In genomic region chr11:46827995-46828394, GRCh38 we compare ENCODE assay signal across 16 cellular contexts. TPM values are rescaled to one million over a fixed set of nuclear protein-coding genes. Genes with fewer than 3 reads are reported as not detected.
A peak's percentile ranks its signal among the peaks of the same experiment; 100 is the strongest.
DNase-seq lines count a peak whose midpoint lies in the region; ATAC-seq, FAIRE-seq and TF ChIP-seq lines count a peak whose summit lies in the region.
"Had no signal": no experiment of that assay in that cellular context is flagged by ENCODE, and none has a peak within 500 bp of the region (broad histone marks: within the 10 kb centered on the region; RNA-seq: fewer than 3 reads in every experiment).

No MANE protein-coding gene starts in this region.

- no peaks in the 10 kb centered on the region for H3K9me3 Mint-ChIP-seq in CD8-positive, alpha-beta T cell
- H3K9me3 Mint-ChIP-seq in endothelial cell (ENCODE audit: unreplicated experiment) = no peaks in the 10 kb centered on the region
- H3K9me3 Mint-ChIP-seq in nephron = no peaks in the 10 kb centered on the region
- H3K9me3 Mint-ChIP-seq in stimulated activated memory B cell treated with anti-CD40 and anti-IgM and Interleukin-4, amounts not matched to agents 10 μg/mL and 1 μg/mL and 100 μg/mL, for 72 hours = no peaks in the 10 kb centered on the region
- H3K9me3 Mint-ChIP-seq: activated CD4-positive, alpha-beta T cell treated with anti-CD3 and anti-CD28 coated beads, Interleukin-2, amount 10 ng/mL, durations not matched to agents 24 days and 14 days; activated T-cell treated with anti-CD3 and anti-CD28 coated beads, Interleukin-2, amount 50 U/mL, for 24 hours had no signal

- H3K4me1 Mint-ChIP-seq in CD8-positive, alpha-beta T cell (ENCODE audit: low read depth) = peaks cover 36% of the 10 kb centered on the region
- H3K4me1 Mint-ChIP-seq in endothelial cell (ENCODE audit: unreplicated experiment) (peaks cover 5% of the 10 kb centered on the region), nephron (peaks cover 31% of the 10 kb centered on the region)
- peaks cover 33% of the 10 kb centered on the region for H3K4me1 Mint-ChIP-seq in stimulated activated memory B cell treated with anti-CD40 and anti-IgM and Interleukin-4, amounts not matched to agents 10 μg/mL and 1 μg/mL and 100 μg/mL, for 72 hours

- CTCF ChIA-PET in CD8-positive, alpha-beta T cell (lab: Charles Lee) = interaction anchor here (1.6 kb wide), 1 partner anchor 18 kb away, joined by 4 read pairs; the partner anchor contains the start of gene CKAP5

- TF ChIP-seq CTCF in CD8-positive, alpha-beta T cell (IDR thresholded peaks at IDR 0.05) = no peak
- no peak for TF ChIP-seq CTCF in endothelial cell (IDR thresholded peaks at IDR 0.05; ENCODE audit: unreplicated experiment)
- TF ChIP-seq CTCF in nephron (IDR thresholded peaks at IDR 0.05; ENCODE audit: unreplicated experiment in 3 of 3) = no peak
- no peak for TF ChIP-seq CTCF in lower leg skin (IDR thresholded peaks at IDR 0.05)

- intact Hi-C loops in CD8-positive, alpha-beta T cell (cut with DNase I, micrococcal nuclease) = loop anchor here (5.0 to 10.0 kb wide), 3 partner anchors 126 to 327 kb away; partner anchors contain the start of genes ARHGAP1 (in 1 of the 2), ATG13 (in 1 of the 2), HARBI1 (in 1 of the 2) and ZNF408 (in 1 of the 2)
- intact Hi-C loops in lower leg skin (cut with DNase I; ENCODE audit: low total_unique reads) = no loop called here

- no peaks in the 10 kb centered on the region for H3K36me3 ChIP-seq in CD8-positive, alpha-beta T cell (ENCODE audit: insufficient read depth, low read length)
- H3K36me3 ChIP-seq: gastroesophageal sphincter, tibial artery had no signal

- WGBS in lower leg skin, 2 donors = 30 to 32% methylated on average over 1 of the region's 1 CpG

- peak overlapping the region; percentile 11 for H3K27ac Mint-ChIP-seq in CD8-positive, alpha-beta T cell
- H3K27ac Mint-ChIP-seq in endothelial cell (ENCODE audit: unreplicated experiment) (peak overlapping the region; percentile 52), nephron (peak overlapping the region; percentile 56 to 69 (median 58))
- no peak overlapping the region for H3K27ac Mint-ChIP-seq in stimulated activated memory B cell treated with anti-CD40 and anti-IgM and Interleukin-4, amounts not matched to agents 10 μg/mL and 1 μg/mL and 100 μg/mL, for 72 hours
- H3K27ac Mint-ChIP-seq: activated CD4-positive, alpha-beta T cell treated with anti-CD3 and anti-CD28 coated beads, Interleukin-2, amount 10 ng/mL, durations not matched to agents 24 days and 14 days; activated T-cell treated with anti-CD3 and anti-CD28 coated beads, Interleukin-2, amount 50 U/mL, for 24 hours had no signal

- TF ChIP-seq POLR2A in lower leg skin (IDR thresholded peaks at IDR 0.05) = no peak

- no peak overlapping the region for H3K27ac ChIP-seq in CD8-positive, alpha-beta T cell (ENCODE audit: low read depth, low read length)

- peak overlapping the region; percentile 84 for H3K4me3 Mint-ChIP-seq in CD8-positive, alpha-beta T cell
- H3K4me3 Mint-ChIP-seq in endothelial cell (ENCODE audit: unreplicated experiment) (no peak overlapping the region), nephron (peak overlapping the region; percentile 17 to 91 (median 84))
- H3K4me3 Mint-ChIP-seq in stimulated activated memory B cell treated with anti-CD40 and anti-IgM and Interleukin-4, amounts not matched to agents 10 μg/mL and 1 μg/mL and 100 μg/mL, for 72 hours = no peak overlapping the region
- H3K4me3 Mint-ChIP-seq: activated T-cell treated with anti-CD3 and anti-CD28 coated beads, Interleukin-2, amount 50 U/mL, for 24 hours had no signal

- H3K9me3 ChIP-seq in CD8-positive, alpha-beta T cell (ENCODE audit: low read length) = no peaks in the 10 kb centered on the region
- H3K9me3 ChIP-seq: gastroesophageal sphincter, MG63, tibial artery had no signal

- peaks cover 2% of the 10 kb centered on the region for H3K36me3 Mint-ChIP-seq in CD8-positive, alpha-beta T cell
- H3K36me3 Mint-ChIP-seq in endothelial cell (ENCODE audit: low read depth, unreplicated experiment) = no peaks in the 10 kb centered on the region
- peaks cover 7% of the 10 kb centered on the region for H3K36me3 Mint-ChIP-seq in nephron (ENCODE audit: low read depth)
- no peaks in the 10 kb centered on the region for H3K36me3 Mint-ChIP-seq in stimulated activated memory B cell treated with anti-CD40 and anti-IgM and Interleukin-4, amounts not matched to agents 10 μg/mL and 1 μg/mL and 100 μg/mL, for 72 hours

- no peak for ATAC-seq in CD8-positive, alpha-beta T cell
- no peak for ATAC-seq in stimulated activated memory B cell treated with anti-CD40 and anti-IgM and Interleukin-4, amounts not matched to agents 10 μg/mL and 1 μg/mL and 100 μg/mL, for 72 hours
- ATAC-seq: gastroesophageal sphincter had no signal

- no peaks in the 10 kb centered on the region for H3K27me3 ChIP-seq in CD8-positive, alpha-beta T cell (ENCODE audit: insufficient read depth, low read length)
- H3K27me3 ChIP-seq: gastroesophageal sphincter, MG63, tibial artery had no signal

- no peak overlapping the region for H3K4me3 ChIP-seq in CD8-positive, alpha-beta T cell (ENCODE audit: low read depth, low read length)
- no peak overlapping the region for H3K4me3 ChIP-seq in lower leg skin (ENCODE audit: low read depth, poor library complexity, severe bottlenecking)
- H3K4me3 ChIP-seq: MG63, tibial artery had no signal

- no peak for DNase-seq in CD8-positive, alpha-beta T cell
- DNase-seq in M059J (ENCODE audit: low read depth) = peak; percentile 3
- no peak for DNase-seq in endothelial cell (ENCODE audit: low spot score)
- DNase-seq in lower leg skin (ENCODE audit: low spot score in 2 of 2) = no peak
- DNase-seq in GM19239 (ENCODE audit: insufficient read length, low spot score) = no peak
- DNase-seq: activated CD4-positive, alpha-beta T cell treated with anti-CD3 and anti-CD28 coated beads, Interleukin-2, amount 10 ng/mL, durations not matched to agents 24 days and 14 days; activated T-cell treated with anti-CD3 and anti-CD28 coated beads, Interleukin-2, amount 50 U/mL, for 24 hours; aorta; EL; islet precursor cell; MG63; NCI-H2029 treated with DMSO at 0.1 percent for 48 hours; tibial artery had no signal

- H3K27me3 Mint-ChIP-seq in CD8-positive, alpha-beta T cell (ENCODE audit: low read depth) = no peaks in the 10 kb centered on the region
- H3K27me3 Mint-ChIP-seq in endothelial cell (ENCODE audit: unreplicated experiment) = no peaks in the 10 kb centered on the region
- H3K27me3 Mint-ChIP-seq in nephron (ENCODE audit: low read depth) = no peaks in the 10 kb centered on the region
- H3K27me3 Mint-ChIP-seq in stimulated activated memory B cell treated with anti-CD40 and anti-IgM and Interleukin-4, amounts not matched to agents 10 μg/mL and 1 μg/mL and 100 μg/mL, for 72 hours = no peaks in the 10 kb centered on the region
- H3K27me3 Mint-ChIP-seq: activated CD4-positive, alpha-beta T cell treated with anti-CD3 and anti-CD28 coated beads, Interleukin-2, amount 10 ng/mL, durations not matched to agents 24 days and 14 days; activated T-cell treated with anti-CD3 and anti-CD28 coated beads, Interleukin-2, amount 50 U/mL, for 24 hours had no signal

- peaks cover 16% of the 10 kb centered on the region for H3K4me1 ChIP-seq in CD8-positive, alpha-beta T cell (ENCODE audit: insufficient read depth, low read length)

- FAIRE-seq in GM19239 (lab: Jason Lieb, UNC) = no peak

- POLR2A ChIA-PET in CD8-positive, alpha-beta T cell (lab: Charles Lee) = interaction anchor here (0.5 kb wide), 1 partner anchor 476 kb away, joined by 3 read pairs; no protein-coding TSS in a partner anchor

RNA-seq across cellular contexts. Expression of gene CKAP5, which starts 18.1 kb away (rescaled TPM):
- 10 to 100 TPM; 18.8 to 22.1 TPM for total RNA-seq in CD8-positive, alpha-beta T cell
- total RNA-seq in M059J (2014; rRNA removed; shearing (Covaris generic)) = 57.1 and 113 TPM in 2 replicates
- total RNA-seq in endothelial cell (ENCODE audit: unreplicated experiment) (84.4 TPM), lower leg skin (10 to 100 TPM; 29.3 to 36.2 (median 31.3) TPM)

Comparison
In these comparisons a context has a peak if more than half of its experiments do, and no peak if none do; other contexts are left out.
1. H3K4me3 Mint-ChIP-seq: peak in CD8-positive, alpha-beta T cell (single experiment) and nephron (3 of 3); none in endothelial cell (single experiment) and stimulated activated memory B cell treated with anti-CD40 and anti-IgM and Interleukin-4, amounts not matched to agents 10 μg/mL and 1 μg/mL and 100 μg/mL, for 72 hours (single experiment).